In genomic region chr5:176979669-176980068, GRCh38 we compare ENCODE assay signal across 1 cellular context.
TF ChIP-seq lines count a peak whose summit lies in the region.

No MANE protein-coding gene starts in this region.

TF ChIP-seq in GM12878, 131 proteins besides CTCF, POLR2A, EP300 and RAD21:
- TF ChIP-seq CREM (IDR thresholded peaks at IDR 0.05; ENCODE audit: low read depth), result 0 out of 2 replicates have a peak, but pooled peaks have one; percentile 15
- no peak for TF ChIP-seq CBX5 (IDR thresholded peaks at IDR 0.05; ENCODE audit: low read depth)
- TF ChIP-seq JUNB (IDR thresholded peaks at IDR 0.05), result peak; percentile 49; the same call in 1 of the 2 replicates
- TF ChIP-seq MYC (IDR thresholded peaks at IDR 0.05; ENCODE audit: insufficient read depth, insufficient read length, insufficient replicate concordance, low read length, severe bottlenecking), result no peak
- no peak for TF ChIP-seq BCL3 (IDR thresholded peaks at IDR 0.05; ENCODE audit: borderline replicate concordance, insufficient read depth, low read depth, low read length, poor library complexity, severe bottlenecking)
- no peak for TF ChIP-seq RFX5 (IDR thresholded peaks at IDR 0.05; ENCODE audit: low read depth, low read length)
